ENCODE assay signal across 17 cellular contexts in genomic region chr4:125664091-125664767, GRCh38.
"Had no signal": no experiment of that assay in that cellular context is flagged by ENCODE, and none has a peak within 500 bp of the region (broad histone marks: within the 10 kb centered on the region; RNA-seq: fewer than 3 reads in every experiment).

No MANE protein-coding gene starts in this region.

- H3K27ac Mint-ChIP-seq: activated naive CD8-positive, alpha-beta T cell treated with anti-CD3 and anti-CD28 coated beads, Interleukin-2, amount 50 U/mL, for 24 hours; activated T-helper 17 cell treated with anti-CD3 and anti-CD28 coated beads, Interleukin-2, amount 50 U/mL, for 72 hours; nephron; stimulated activated naive B cell treated with anti-CD40 and anti-IgM and Interleukin-4, amounts not matched to agents 10 μg/mL and 1 μg/mL and 100 μg/mL, for 72 hours had no signal

- H3K9me3 Mint-ChIP-seq: activated naive CD8-positive, alpha-beta T cell treated with anti-CD3 and anti-CD28 coated beads, Interleukin-2, amount 50 U/mL, for 24 hours; activated T-helper 17 cell treated with anti-CD3 and anti-CD28 coated beads, Interleukin-2, amount 50 U/mL, for 72 hours; nephron had no signal

- H3K9me3 ChIP-seq: ascending aorta, colonic mucosa, esophagus squamous epithelium, psoas muscle, transverse colon, vagina had no signal

- H3K27ac ChIP-seq: ascending aorta, colonic mucosa, esophagus squamous epithelium, psoas muscle, transverse colon, vagina had no signal

- H3K27me3 Mint-ChIP-seq: activated naive CD8-positive, alpha-beta T cell treated with anti-CD3 and anti-CD28 coated beads, Interleukin-2, amount 50 U/mL, for 24 hours; activated T-helper 17 cell treated with anti-CD3 and anti-CD28 coated beads, Interleukin-2, amount 50 U/mL, for 72 hours; stimulated activated naive B cell treated with anti-CD40 and anti-IgM and Interleukin-4, amounts not matched to agents 10 μg/mL and 1 μg/mL and 100 μg/mL, for 72 hours had no signal

- H3K36me3 Mint-ChIP-seq: stimulated activated naive B cell treated with anti-CD40 and anti-IgM and Interleukin-4, amounts not matched to agents 10 μg/mL and 1 μg/mL and 100 μg/mL, for 72 hours had no signal

- ATAC-seq: activated naive CD8-positive, alpha-beta T cell treated with anti-CD3 and anti-CD28 coated beads, Interleukin-2, amount 50 U/mL, for 24 hours; activated T-helper 17 cell treated with anti-CD3 and anti-CD28 coated beads, Interleukin-2, amount 50 U/mL, for 72 hours; psoas muscle had no signal

- H3K27me3 ChIP-seq: ascending aorta, colonic mucosa, esophagus squamous epithelium, transverse colon, vagina had no signal

- H3K4me1 ChIP-seq: ascending aorta, colonic mucosa, esophagus squamous epithelium, psoas muscle, transverse colon, vagina had no signal

- H3K4me3 ChIP-seq: ascending aorta, colonic mucosa, esophagus squamous epithelium, psoas muscle, transverse colon, vagina had no signal

- H3K36me3 ChIP-seq: ascending aorta, colonic mucosa, esophagus squamous epithelium, transverse colon, vagina had no signal

- DNase-seq: activated CD4-positive, alpha-beta T cell treated with anti-CD3 and anti-CD28 coated beads, Interleukin-2, amount 50 U/mL, for 4 hours; activated CD4-positive, CD25-positive, alpha-beta regulatory T cell treated with anti-CD3 and anti-CD28 coated beads, Interleukin-2, amount 50 U/mL, for 72 hours; activated naive CD4-positive, alpha-beta T cell treated with Interleukin-2 at 50 U/mL for 16 hours; activated naive CD8-positive, alpha-beta T cell treated with anti-CD3 and anti-CD28 coated beads, Interleukin-2, amount 50 U/mL, for 24 hours; caudate nucleus; colonic mucosa; esophagus squamous epithelium; hypothalamus; kidney glomerular epithelial cell; psoas muscle; stimulated activated naive B cell treated with anti-CD40 and anti-IgM and Interleukin-4, amounts not matched to agents 10 μg/mL and 1 μg/mL and 100 μg/mL, for 72 hours; T-helper 2 cell; transverse colon had no signal

- H3K4me3 Mint-ChIP-seq: activated naive CD8-positive, alpha-beta T cell treated with anti-CD3 and anti-CD28 coated beads, Interleukin-2, amount 50 U/mL, for 24 hours; activated T-helper 17 cell treated with anti-CD3 and anti-CD28 coated beads, Interleukin-2, amount 50 U/mL, for 72 hours; nephron; stimulated activated naive B cell treated with anti-CD40 and anti-IgM and Interleukin-4, amounts not matched to agents 10 μg/mL and 1 μg/mL and 100 μg/mL, for 72 hours had no signal

- H3K4me1 Mint-ChIP-seq: activated naive CD8-positive, alpha-beta T cell treated with anti-CD3 and anti-CD28 coated beads, Interleukin-2, amount 50 U/mL, for 24 hours; activated T-helper 17 cell treated with anti-CD3 and anti-CD28 coated beads, Interleukin-2, amount 50 U/mL, for 72 hours; nephron; stimulated activated naive B cell treated with anti-CD40 and anti-IgM and Interleukin-4, amounts not matched to agents 10 μg/mL and 1 μg/mL and 100 μg/mL, for 72 hours had no signal
